In genomic region chr1:28915036-28915895, GRCh38 we compare ENCODE assay signal across 8 cellular contexts. TPM values are rescaled to one million over a fixed set of nuclear protein-coding genes. Genes with fewer than 3 reads are reported as not detected.
A peak's percentile ranks its signal among the peaks of the same experiment; 100 is the strongest.
DNase-seq lines count a peak whose midpoint lies in the region; ATAC-seq and TF ChIP-seq lines count a peak whose summit lies in the region.

No MANE protein-coding gene starts in this region.

- H3K27ac ChIP-seq in lower lobe of right lung: peak overlapping the region; percentile 72

- H3K36me3 ChIP-seq in lower lobe of right lung: no peaks in the 10 kb centered on the region

- H3K4me1 ChIP-seq in lower lobe of right lung: peaks cover 19% of the 10 kb centered on the region

- DNase-seq in left cardiac atrium: no peak
- DNase-seq in Right ventricle myocardium inferior (ENCODE audit: missing footprints): no peak
- peak; percentile 48 for DNase-seq in LoVo (ENCODE audit: low spot score)
- DNase-seq in central memory CD8-positive, alpha-beta T cell (ENCODE audit: low spot score in 2 of 2): peak; percentile 21 to 34
- peak; percentile 55 for DNase-seq in lower lobe of right lung
- DNase-seq in stimulated activated CD8-positive, alpha-beta memory T cell treated with anti-CD3 and anti-CD28 coated beads, Interleukin-7, amount 100 ng/mL, for 4 hours (ENCODE audit: low read depth in 2 of 2): peak; percentile 10 to 24

- peak overlapping the region; percentile 83 for H3K27ac Mint-ChIP-seq in central memory CD8-positive, alpha-beta T cell (ENCODE audit: low read depth)

- H3K4me3 ChIP-seq in WI38 (ENCODE audit: low read depth, low read length): peak overlapping the region; percentile 38; the same call in 1 of the 2 replicates
- H3K4me3 ChIP-seq in lower lobe of right lung: peak overlapping the region; percentile 73

- H3K4me1 Mint-ChIP-seq in central memory CD8-positive, alpha-beta T cell: peaks cover 56% of the 10 kb centered on the region

- TF ChIP-seq CTCF in WI38 (IDR thresholded peaks at IDR 0.05; ENCODE audit: low read depth, low read length): no peak
- TF ChIP-seq CTCF in lower lobe of right lung (IDR thresholded peaks at IDR 0.05): no peak

- H3K4me3 Mint-ChIP-seq in central memory CD8-positive, alpha-beta T cell: peak overlapping the region; percentile 95

- no peaks in the 10 kb centered on the region for H3K27me3 ChIP-seq in lower lobe of right lung (ENCODE audit: low read depth)

- no peaks in the 10 kb centered on the region for H3K9me3 ChIP-seq in lower lobe of right lung

- ATAC-seq in left cardiac atrium (peak; percentile 15 to 16), Right ventricle myocardium inferior (no peak), lower lobe of right lung (peak; percentile 6 to 40), HG03460 (IDR thresholded peaks at IDR 0.05; ENCODE audit: unreplicated experiment) (no peak)
- peak; percentile 57 for ATAC-seq in central memory CD8-positive, alpha-beta T cell (replicated peaks; ENCODE audit: extremely low read depth, poor library complexity, severe bottlenecking)

- intact Hi-C loops in left cardiac atrium (cut with DNase I) (no loop called here), Right ventricle myocardium inferior (cut with DNase I) (no loop called here), lower lobe of right lung (cut with DNase I) (no loop called here)

- no peaks in the 10 kb centered on the region for H3K9me3 Mint-ChIP-seq in central memory CD8-positive, alpha-beta T cell

- H3K27me3 Mint-ChIP-seq in central memory CD8-positive, alpha-beta T cell: no peaks in the 10 kb centered on the region

- H3K36me3 Mint-ChIP-seq in central memory CD8-positive, alpha-beta T cell (ENCODE audit: insufficient read depth): peaks cover 9% of the 10 kb centered on the region

RNA-seq across cellular contexts. Expression of gene EPB41, which starts 0.9 kb away (rescaled TPM):
- total RNA-seq in left cardiac atrium (10 to 100 TPM; 16.0 to 24.2 TPM), Right ventricle myocardium inferior (24.9 TPM), lower lobe of right lung (58.6 TPM)

Comparison
In these comparisons a context has a peak if more than half of its experiments do, and no peak if none do; other contexts are left out.
1. ATAC-seq: peak in left cardiac atrium (2 of 2), central memory CD8-positive, alpha-beta T cell (single experiment) and lower lobe of right lung (2 of 2); none in Right ventricle myocardium inferior (single experiment) and HG03460 (single experiment).
2. DNase-seq: peak in LoVo (single experiment), central memory CD8-positive, alpha-beta T cell (2 of 2), lower lobe of right lung (single experiment) and stimulated activated CD8-positive, alpha-beta memory T cell treated with anti-CD3 and anti-CD28 coated beads, Interleukin-7, amount 100 ng/mL, for 4 hours (2 of 2); none in left cardiac atrium (single experiment) and Right ventricle myocardium inferior (single experiment).